In the genomic region with DNA sequence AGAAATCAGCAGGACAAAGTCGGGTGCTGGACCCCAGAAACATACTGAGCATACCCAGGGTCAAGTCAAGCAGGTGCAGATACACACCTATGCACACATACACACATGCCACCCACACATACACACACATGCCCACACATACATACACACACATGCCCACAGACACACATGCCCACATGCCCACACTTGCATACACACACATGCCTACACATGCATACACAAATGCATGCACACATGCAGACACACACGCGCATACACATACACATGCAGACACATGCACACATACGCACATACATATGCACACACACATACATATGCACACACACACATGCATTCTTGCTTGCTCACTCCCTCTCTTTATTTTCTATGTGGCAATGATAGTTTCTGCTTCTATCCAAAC, we compare ENCODE assay signal across 20 cellular contexts.
"Had no signal": no experiment of that assay in that cellular context is flagged by ENCODE, and none has a peak within 500 bp of the region (broad histone marks: within the 10 kb centered on the region; RNA-seq: fewer than 3 reads in every experiment).

No MANE protein-coding gene starts in this region.

- FAIRE-seq: astrocyte, TTC549 had no signal

- H3K9me3 Mint-ChIP-seq: activated CD4-positive, alpha-beta memory T cell treated with anti-CD3 and anti-CD28 coated beads for 36 hours; activated CD4-positive, alpha-beta T cell treated with anti-CD3 and anti-CD28 coated beads, Interleukin-2, amount 10 ng/mL, durations not matched to agents 7 days and 5 days; activated naive CD4-positive, alpha-beta T cell treated with anti-CD3 and anti-CD28 coated beads, Interleukin-2, amount 50 U/mL, for 72 hours; activated T-cell treated with anti-CD3 and anti-CD28 coated beads, Interleukin-2, amount 50 U/mL, for 4 hours; T-cell had no signal

- H3K36me3 Mint-ChIP-seq: activated CD4-positive, alpha-beta memory T cell treated with anti-CD3 and anti-CD28 coated beads for 36 hours; activated naive CD4-positive, alpha-beta T cell treated with anti-CD3 and anti-CD28 coated beads, Interleukin-2, amount 50 U/mL, for 72 hours; T-cell had no signal

- H3K9ac ChIP-seq: KMS-11 had no signal

- H3K4me3 ChIP-seq: SK-N-MC had no signal

- H3K4me1 Mint-ChIP-seq: activated CD4-positive, alpha-beta T cell treated with anti-CD3 and anti-CD28 coated beads, Interleukin-2, amount 10 ng/mL, durations not matched to agents 7 days and 5 days; T-cell had no signal

- H3K4me3 Mint-ChIP-seq: activated CD4-positive, alpha-beta memory T cell treated with anti-CD3 and anti-CD28 coated beads for 36 hours; activated CD4-positive, alpha-beta T cell treated with anti-CD3 and anti-CD28 coated beads, Interleukin-2, amount 10 ng/mL, durations not matched to agents 7 days and 5 days; activated T-cell treated with anti-CD3 and anti-CD28 coated beads, Interleukin-2, amount 50 U/mL, for 4 hours; T-cell had no signal

- H3K27ac ChIP-seq: brain microvascular endothelial cell, KMS-11, SK-N-MC had no signal

- H3K27me3 ChIP-seq: brain microvascular endothelial cell had no signal

- ATAC-seq: activated naive CD4-positive, alpha-beta T cell treated with anti-CD3 and anti-CD28 coated beads, Interleukin-2, amount 50 U/mL, for 72 hours; activated T-cell treated with anti-CD3 and anti-CD28 coated beads, Interleukin-2, amount 50 U/mL, for 4 hours; T-cell had no signal

- H3K4me2 ChIP-seq: KMS-11 had no signal

- DNase-seq: activated CD4-positive, alpha-beta memory T cell treated with anti-CD3 and anti-CD28 coated beads for 36 hours; activated CD4-positive, alpha-beta T cell treated with anti-CD3 and anti-CD28 coated beads, Interleukin-2, amount 10 ng/mL, durations not matched to agents 7 days and 5 days; activated CD4-positive, CD25-positive, alpha-beta regulatory T cell; activated CD8-positive, alpha-beta memory T cell treated with anti-CD3 and anti-CD28 coated beads for 24 hours; activated effector memory CD4-positive, alpha-beta T cell treated with anti-CD3 and anti-CD28 coated beads, Interleukin-2, amount 50 U/mL, for 16 hours; activated naive CD4-positive, alpha-beta T cell treated with Interleukin-2 at 50 U/mL for 16 hours; activated T-cell treated with anti-CD3 and anti-CD28 coated beads, Interleukin-2, amount 50 U/mL, for 4 hours; amygdala; brain microvascular endothelial cell; cerebellar nuclear complex; NCI-H1092; NCI-H226; T-cell; T-helper 2 cell; T1000 had no signal

- H3K27ac Mint-ChIP-seq: activated CD4-positive, alpha-beta memory T cell treated with anti-CD3 and anti-CD28 coated beads for 36 hours; activated CD4-positive, alpha-beta T cell treated with anti-CD3 and anti-CD28 coated beads, Interleukin-2, amount 10 ng/mL, durations not matched to agents 7 days and 5 days; activated naive CD4-positive, alpha-beta T cell treated with anti-CD3 and anti-CD28 coated beads, Interleukin-2, amount 50 U/mL, for 72 hours; T-cell had no signal

- H3K36me3 ChIP-seq: brain microvascular endothelial cell had no signal
